ENCODE assay signal across 26 cellular contexts in genomic region chr5:125461641-125462072, GRCh38.
DNase-seq lines count a peak whose midpoint lies in the region; ATAC-seq and TF ChIP-seq lines count a peak whose summit lies in the region.
"Had no signal": no experiment of that assay in that cellular context is flagged by ENCODE, and none has a peak within 500 bp of the region (broad histone marks: within the 10 kb centered on the region; RNA-seq: fewer than 3 reads in every experiment).

No MANE protein-coding gene starts in this region.

- no peak overlapping the region for H3K4me3 ChIP-seq in fibroblast of pulmonary artery (replicated peaks; ENCODE audit: low read depth, low read length)
- H3K4me3 ChIP-seq: ovary, PC-9 had no signal

- DNase-seq in Daoy (ENCODE audit: low read depth) (peak; percentile 39), HT-29 (ENCODE audit: low spot score) (peak; percentile 29), NCI-H69 (lab: John Stamatoyannopoulos, UW) (peak; percentile 76), fibroblast of pulmonary artery (ENCODE audit: low read depth) (peak; percentile 20), NCI-H345 treated with DMSO at 0.1 percent for 48 hours (lab: John Stamatoyannopoulos, UW; ENCODE audit: unreplicated experiment) (no peak), NCI-H2081 (lab: John Stamatoyannopoulos, UW) (no peak), iPS-NIHi11 (ENCODE audit: low spot score) (no peak)
- DNase-seq: activated CD4-positive, alpha-beta T cell treated with anti-CD3 and anti-CD28 coated beads for 4 hours; activated CD8-positive, alpha-beta T cell treated with anti-CD3 and anti-CD28 coated beads, Interleukin-2, amount 10 ng/mL, durations not matched to agents 7 days and 5 days; activated naive CD4-positive, alpha-beta T cell treated with anti-CD3 and anti-CD28 coated beads, Interleukin-2, amount 50 U/mL, for 16 hours; amygdala; BE2C; CD8-positive, alpha-beta T cell; hippocampal formation; left cardiac atrium; NCI-H1436 treated with DMSO at 0.1 percent for 48 hours; NCI-H524; nephron progenitor cell; ovary; PC-9; SHP77 treated with DMSO at 0.1 percent for 48 hours; trophoblast cell; WERI-Rb-1 had no signal

- no peak for ATAC-seq in GM18498 (IDR thresholded peaks at IDR 0.05; ENCODE audit: unreplicated experiment)
- ATAC-seq: activated CD8-positive, alpha-beta T cell treated with anti-CD3 and anti-CD28 coated beads, Interleukin-2, amount 10 ng/mL, durations not matched to agents 7 days and 5 days; activated T-helper 17 cell treated with anti-CD3 and anti-CD28 coated beads, Interleukin-2, amount 50 U/mL, for 72 hours; CD8-positive, alpha-beta T cell; left cardiac atrium; stimulated activated memory B cell treated with anti-CD40 and anti-IgM and Interleukin-4, amounts not matched to agents 10 μg/mL and 1 μg/mL and 100 μg/mL, for 72 hours had no signal

- TF ChIP-seq CTCF in fibroblast of pulmonary artery (IDR thresholded peaks at IDR 0.05; ENCODE audit: low read length, missing control alignments) = no peak

Comparison
In these comparisons a context has a peak if more than half of its experiments do, and no peak if none do; other contexts are left out.
1. DNase-seq: peak in Daoy (single experiment), HT-29 (single experiment), NCI-H69 (single experiment) and fibroblast of pulmonary artery (single experiment); none in NCI-H345 treated with DMSO at 0.1 percent for 48 hours (single experiment), NCI-H2081 (0 of 2) and iPS-NIHi11 (single experiment).